ENCODE assay signal across 9 cellular contexts in genomic region chr6:45378324-45378926, GRCh38. TPM values are rescaled to one million over a fixed set of nuclear protein-coding genes. Genes with fewer than 3 reads are reported as not detected.
A peak's percentile ranks its signal among the peaks of the same experiment; 100 is the strongest.
DNase-seq lines count a peak whose midpoint lies in the region; ATAC-seq and TF ChIP-seq lines count a peak whose summit lies in the region.
"Had no signal": no experiment of that assay in that cellular context is flagged by ENCODE, and none has a peak within 500 bp of the region (broad histone marks: within the 10 kb centered on the region; RNA-seq: fewer than 3 reads in every experiment).

No MANE protein-coding gene starts in this region.

- H3K36me3 ChIP-seq in GM23338 (ENCODE audit: insufficient read depth) (no peaks in the 10 kb centered on the region), hepatocyte (replicated peaks; ENCODE audit: insufficient read depth, low read depth) (no peaks in the 10 kb centered on the region)

- H3K27ac ChIP-seq in GM23338 (ENCODE audit: low read depth) = peak overlapping the region; percentile 76
- peak overlapping the region; percentile 100 for H3K27ac ChIP-seq in hepatocyte

- no peaks in the 10 kb centered on the region for H3K9me3 Mint-ChIP-seq in GM23338

- H4K20me1 ChIP-seq in GM23338 (replicated peaks; ENCODE audit: insufficient read depth) (no peaks in the 10 kb centered on the region), hepatocyte (ENCODE audit: insufficient read depth, poor library complexity, severe bottlenecking) (no peaks in the 10 kb centered on the region)

- TF ChIP-seq POLR2A in NB4 (IDR thresholded peaks at IDR 0.05; ENCODE audit: extremely low read depth, insufficient read length) = no peak

- no peaks in the 10 kb centered on the region for H3K9me3 ChIP-seq in hepatocyte (ENCODE audit: low read depth)

- peak overlapping the region; percentile 90 for H3K4me3 Mint-ChIP-seq in GM23338

- H2AFZ ChIP-seq in GM23338 (peak overlapping the region; percentile 43; the same call in 1 of the 2 replicates), hepatocyte (peak overlapping the region; percentile 85)

- peak overlapping the region; percentile 100 for H3K27ac Mint-ChIP-seq in GM23338

- H3K9me2 ChIP-seq in GM23338 (ENCODE audit: insufficient read depth) (no peaks in the 10 kb centered on the region), hepatocyte (replicated peaks; ENCODE audit: insufficient read depth) (no peaks in the 10 kb centered on the region)

- ATAC-seq in GM23338 = peak; percentile 39

- TF ChIP-seq CTCF in GM23338 (conservative IDR thresholded peaks at IDR 0.05; ENCODE audit: low read depth in 2 of 2) = no peak
- no peak for TF ChIP-seq CTCF in NB4 (IDR thresholded peaks at IDR 0.05; ENCODE audit: low read depth, low read length)
- no peak for TF ChIP-seq CTCF in hepatocyte (IDR thresholded peaks at IDR 0.05; ENCODE audit: poor library complexity)

- H3K4me2 ChIP-seq in GM23338 = peak overlapping the region; percentile 87
- H3K4me2 ChIP-seq in hepatocyte = peak overlapping the region; percentile 86

- no peaks in the 10 kb centered on the region for H3F3A ChIP-seq in GM23338 (replicated peaks; ENCODE audit: low read depth)

- H3K4me3 ChIP-seq in GM23338 = peak overlapping the region; percentile 78
- H3K4me3 ChIP-seq in NB4 (ENCODE audit: low read depth, low read length) = peak overlapping the region; percentile 84
- H3K4me3 ChIP-seq in hepatocyte = peak overlapping the region; percentile 82
- H3K4me3 ChIP-seq in skeletal muscle cell (ENCODE audit: low read depth, low read length) = peak overlapping the region; percentile 82

- H3K79me2 ChIP-seq in GM23338 (replicated peaks; ENCODE audit: insufficient read depth) = peaks cover 36% of the 10 kb centered on the region
- peaks cover 28% of the 10 kb centered on the region for H3K79me2 ChIP-seq in hepatocyte

- H3K4me1 Mint-ChIP-seq in GM23338 = peaks cover 16% of the 10 kb centered on the region

- H3K27me3 ChIP-seq in GM23338 (ENCODE audit: insufficient read depth) (no peaks in the 10 kb centered on the region), hepatocyte (no peaks in the 10 kb centered on the region)

- no peaks in the 10 kb centered on the region for H3K36me3 Mint-ChIP-seq in GM23338 (ENCODE audit: low read depth)

- H3K4me1 ChIP-seq in GM23338 (ENCODE audit: insufficient read depth) = peaks cover 16% of the 10 kb centered on the region
- peaks cover 14% of the 10 kb centered on the region for H3K4me1 ChIP-seq in hepatocyte (ENCODE audit: insufficient read depth)

- whole genome bisulfite sequencing in hepatocyte (ENCODE audit: low lambda C conversion rate, missing lambda C conversion rate) = 3% methylated on average over 22 of the region's 22 CpGs

- H3K27me3 Mint-ChIP-seq in GM23338 (ENCODE audit: insufficient read depth, low read depth, poor library complexity) = peaks cover 9% of the 10 kb centered on the region

- DNase-seq in NCI-H146 (lab: John Stamatoyannopoulos, UW) (peak; percentile 46), NCI-H146 treated with DMSO at 0.1 percent for 48 hours (lab: John Stamatoyannopoulos, UW; ENCODE audit: unreplicated experiment) (no peak), GM23338 (ENCODE audit: low spot score) (no peak), NB4 (ENCODE audit: low read depth) (no peak), hepatocyte (ENCODE audit: low spot score) (no peak), skeletal muscle cell (ENCODE audit: low read depth) (no peak), UCSD-AML1 (lab: John Stamatoyannopoulos, UW; ENCODE audit: unreplicated experiment) (no peak)
- peak; percentile 1 for DNase-seq in activated T-helper 9 cell treated with anti-CD3 and anti-CD28 coated beads, Interleukin-2, amount 50 U/mL, for 16 hours (ENCODE audit: low read depth)

TF ChIP-seq in GM23338, 12 proteins besides CTCF, POLR2A, EP300 and RAD21 (continues in another document):
- TF ChIP-seq POLR2AphosphoS5 (IDR thresholded peaks at IDR 0.05; ENCODE audit: low read depth) (no peak), REST (IDR thresholded peaks at IDR 0.05; ENCODE audit: unreplicated experiment) (no peak), CREB1 (CRISPR knock-in tag; IDR thresholded peaks at IDR 0.05; ENCODE audit: low read depth) (no peak), EZH2phosphoT487 (IDR thresholded peaks at IDR 0.05; ENCODE audit: unreplicated experiment) (no peak), ZNF114 (CRISPR knock-in tag; IDR thresholded peaks at IDR 0.05) (no peak), EZH2 (IDR thresholded peaks at IDR 0.05; ENCODE audit: low read depth, unreplicated experiment) (no peak)

RNA-seq across cellular contexts. Expression of gene SUPT3H, which starts 0.7 kb away (rescaled TPM):
- total RNA-seq in GM23338 (2014; rRNA removed; shearing (Covaris generic)) = 11.4 and 19.0 TPM in 2 replicates
- polyA plus RNA-seq in GM23338 (2016; fragmentation: Nextera tagmentation; extraction: Ambion mirVana) (23.2 and 30.1 TPM in 2 replicates), hepatocyte (7.7 and 8.9 TPM in 2 replicates)
- total RNA-seq in hepatocyte = 6.8 and 9.1 TPM in 2 replicates

RNA-seq across cellular contexts. Expression of gene RUNX2, which starts 50.3 kb away (rescaled TPM):
- total RNA-seq in GM23338 (2014; rRNA removed; shearing (Covaris generic)) = 0.70 and 1.7 TPM in 2 replicates
- 0.66 and 0.80 TPM in 2 replicates for polyA plus RNA-seq in GM23338 (2016; fragmentation: Nextera tagmentation; extraction: Ambion mirVana)
- total RNA-seq in hepatocyte = 1.6 and 2.1 TPM in 2 replicates
- 1.0 and 1.9 TPM in 2 replicates for polyA plus RNA-seq in hepatocyte
- total RNA-seq: dermis microvascular lymphatic vessel endothelial cell had no signal

Comparison
In these comparisons a context has a peak if more than half of its experiments do, and no peak if none do; other contexts are left out.
1. DNase-seq: peak in NCI-H146 (single experiment) and activated T-helper 9 cell treated with anti-CD3 and anti-CD28 coated beads, Interleukin-2, amount 50 U/mL, for 16 hours (single experiment); none in NCI-H146 treated with DMSO at 0.1 percent for 48 hours (single experiment), GM23338 (single experiment), NB4 (single experiment), hepatocyte (single experiment), skeletal muscle cell (single experiment) and UCSD-AML1 (single experiment).
2. Peak in every context shown above with its lines, with median percentiles within 50 percentile points of each other: H3K4me3 ChIP-seq.